In the genomic region with DNA sequence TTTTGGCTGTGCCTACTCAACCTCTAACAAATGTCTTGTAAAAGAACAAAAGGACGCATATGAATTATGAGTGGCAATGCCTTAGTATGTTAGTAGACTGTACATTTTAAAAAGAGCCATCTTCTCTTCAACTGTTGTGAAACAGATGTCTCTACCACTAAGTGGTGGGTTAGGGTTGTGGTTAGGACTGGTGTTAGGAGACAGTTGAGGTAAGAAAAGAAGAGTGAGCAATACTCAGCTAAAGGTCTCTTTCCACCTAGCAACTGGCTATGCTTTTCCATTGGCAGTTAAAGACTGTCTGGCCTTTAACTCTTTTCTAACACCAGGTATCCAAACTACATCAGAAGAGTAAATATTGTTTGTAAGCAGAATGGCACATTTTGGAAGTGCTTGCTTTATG, we compare ENCODE assay signal across 25 cellular contexts.
DNase-seq lines count a peak whose midpoint lies in the region; ATAC-seq and FAIRE-seq lines count a peak whose summit lies in the region.
"Had no signal": no experiment of that assay in that cellular context is flagged by ENCODE, and none has a peak within 500 bp of the region (broad histone marks: within the 10 kb centered on the region; RNA-seq: fewer than 3 reads in every experiment).

No MANE protein-coding gene starts in this region.

- peak; percentile 18 to 38 for DNase-seq in activated T-cell treated with anti-CD3 and anti-CD28 coated beads, Interleukin-2, amount 50 U/mL, for 72 hours
- no peak for DNase-seq in activated T-cell treated with anti-CD3 and anti-CD28 coated beads, Interleukin-2, amount 50 U/mL, for 48 hours
- DNase-seq in NOMO-1 treated with dmso at 0.1 percent for 144 hours (lab: John Stamatoyannopoulos, UW; ENCODE audit: unreplicated experiment) (peak; percentile 63), frontal cortex (ENCODE audit: low spot score in 2 of 2) (no peak), cerebellum (ENCODE audit: low spot score) (no peak)
- peak; percentile 14 for DNase-seq in activated naive CD8-positive, alpha-beta T cell treated with anti-CD3 and anti-CD28 coated beads for 36 hours
- no peak for DNase-seq in stimulated activated CD4-positive, alpha-beta T cell treated with anti-CD3 and anti-CD28 coated beads, Interleukin-1b, Interleukin-23, amount 100 ng/mL, for 48 hours
- DNase-seq: activated CD4-positive, alpha-beta T cell treated with anti-CD3 and anti-CD28 coated beads for 48 hours; activated CD8-positive, alpha-beta memory T cell treated with anti-CD3 and anti-CD28 coated beads, Interleukin-2, amount 50 U/mL, for 48 hours; activated gamma-delta T cell; amniotic stem cell; cortex of kidney; HFFc6; kidney glomerular epithelial cell; NCI-H1436 treated with DMSO at 0.1 percent for 48 hours; NCI-H524; psoas muscle; Right ventricle myocardium superior; stimulated activated naive B cell treated with anti-CD40 and anti-IgM and Interleukin-4, amounts not matched to agents 10 μg/mL and 1 μg/mL and 100 μg/mL, for 72 hours; T-cell; thyroid gland had no signal

- no peaks in the 10 kb centered on the region for H3K36me3 Mint-ChIP-seq in activated T-cell treated with anti-CD3 and anti-CD28 coated beads, Interleukin-2, amount 50 U/mL, for 72 hours (ENCODE audit: insufficient read depth in 2 of 2)
- no peaks in the 10 kb centered on the region for H3K36me3 Mint-ChIP-seq in activated naive CD8-positive, alpha-beta T cell treated with anti-CD3 and anti-CD28 coated beads for 36 hours
- H3K36me3 Mint-ChIP-seq: stimulated activated naive B cell treated with anti-CD40 and anti-IgM and Interleukin-4, amounts not matched to agents 10 μg/mL and 1 μg/mL and 100 μg/mL, for 72 hours; T-cell had no signal

- H3K4me3 Mint-ChIP-seq in activated T-cell treated with anti-CD3 and anti-CD28 coated beads, Interleukin-2, amount 50 U/mL, for 72 hours, result no peak overlapping the region
- H3K4me3 Mint-ChIP-seq in activated naive CD8-positive, alpha-beta T cell treated with anti-CD3 and anti-CD28 coated beads for 36 hours, result no peak overlapping the region
- H3K4me3 Mint-ChIP-seq: HFFc6; stimulated activated naive B cell treated with anti-CD40 and anti-IgM and Interleukin-4, amounts not matched to agents 10 μg/mL and 1 μg/mL and 100 μg/mL, for 72 hours; T-cell had no signal

- FAIRE-seq in frontal cortex (lab: Jason Lieb, UNC), result no peak
- FAIRE-seq: bronchial epithelial cell, endometrium, HTR-8/SVneo had no signal

- H3K9me3 Mint-ChIP-seq in activated T-cell treated with anti-CD3 and anti-CD28 coated beads, Interleukin-2, amount 50 U/mL, for 72 hours, result peaks cover 0 to 2% of the 10 kb centered on the region in 2 donors
- H3K9me3 Mint-ChIP-seq in activated naive CD8-positive, alpha-beta T cell treated with anti-CD3 and anti-CD28 coated beads for 36 hours, result no peaks in the 10 kb centered on the region
- H3K9me3 Mint-ChIP-seq: HFFc6, T-cell had no signal

- peaks cover 7% of the 10 kb centered on the region for H3K4me1 Mint-ChIP-seq in activated T-cell treated with anti-CD3 and anti-CD28 coated beads, Interleukin-2, amount 50 U/mL, for 72 hours (ENCODE audit: low read depth)
- peaks cover 10% of the 10 kb centered on the region for H3K4me1 Mint-ChIP-seq in activated naive CD8-positive, alpha-beta T cell treated with anti-CD3 and anti-CD28 coated beads for 36 hours
- H3K4me1 Mint-ChIP-seq: stimulated activated naive B cell treated with anti-CD40 and anti-IgM and Interleukin-4, amounts not matched to agents 10 μg/mL and 1 μg/mL and 100 μg/mL, for 72 hours; T-cell had no signal

- ATAC-seq in activated T-cell treated with anti-CD3 and anti-CD28 coated beads, Interleukin-2, amount 50 U/mL, for 72 hours (replicated peaks in 1 of 2), result peak; percentile 80 to 96
- no peak for ATAC-seq in HG03442 (IDR thresholded peaks at IDR 0.05; ENCODE audit: unreplicated experiment)
- ATAC-seq: psoas muscle had no signal

- H3K27ac Mint-ChIP-seq in activated T-cell treated with anti-CD3 and anti-CD28 coated beads, Interleukin-2, amount 50 U/mL, for 72 hours, result peak overlapping the region; percentile 52
- peak overlapping the region; percentile 44 for H3K27ac Mint-ChIP-seq in activated naive CD8-positive, alpha-beta T cell treated with anti-CD3 and anti-CD28 coated beads for 36 hours
- H3K27ac Mint-ChIP-seq: HFFc6; stimulated activated naive B cell treated with anti-CD40 and anti-IgM and Interleukin-4, amounts not matched to agents 10 μg/mL and 1 μg/mL and 100 μg/mL, for 72 hours; T-cell had no signal

- no peaks in the 10 kb centered on the region for H3K27me3 Mint-ChIP-seq in activated T-cell treated with anti-CD3 and anti-CD28 coated beads, Interleukin-2, amount 50 U/mL, for 72 hours (ENCODE audit: low read depth)
- H3K27me3 Mint-ChIP-seq in activated naive CD8-positive, alpha-beta T cell treated with anti-CD3 and anti-CD28 coated beads for 36 hours, result peaks cover 3% of the 10 kb centered on the region
- H3K27me3 Mint-ChIP-seq: stimulated activated naive B cell treated with anti-CD40 and anti-IgM and Interleukin-4, amounts not matched to agents 10 μg/mL and 1 μg/mL and 100 μg/mL, for 72 hours had no signal

Comparison
In these comparisons a context has a peak if more than half of its experiments do, and no peak if none do; other contexts are left out.
1. DNase-seq: peak in activated T-cell treated with anti-CD3 and anti-CD28 coated beads, Interleukin-2, amount 50 U/mL, for 72 hours (2 of 2), NOMO-1 treated with dmso at 0.1 percent for 144 hours (single experiment) and activated naive CD8-positive, alpha-beta T cell treated with anti-CD3 and anti-CD28 coated beads for 36 hours (single experiment); none in activated T-cell treated with anti-CD3 and anti-CD28 coated beads, Interleukin-2, amount 50 U/mL, for 48 hours (0 of 2), stimulated activated CD4-positive, alpha-beta T cell treated with anti-CD3 and anti-CD28 coated beads, Interleukin-1b, Interleukin-23, amount 100 ng/mL, for 48 hours (single experiment), frontal cortex (0 of 2) and cerebellum (single experiment).